5 cellular contexts compared by ENCODE assay signal in genomic region chr2:56104951-56105350, GRCh38.
"Had no signal": no experiment of that assay in that cellular context is flagged by ENCODE, and none has a peak within 500 bp of the region (broad histone marks: within the 10 kb centered on the region; RNA-seq: fewer than 3 reads in every experiment).

No MANE protein-coding gene starts in this region.

- H3K9me3 Mint-ChIP-seq: GM23338, H9, HFFc6 had no signal

- H3K27ac Mint-ChIP-seq: GM23338, HFFc6 had no signal

- H3K4me3 Mint-ChIP-seq: GM23338, H9, HFFc6 had no signal

- DNase-seq: H9, HCEC 1CT, HFFc6, IMR-90 had no signal

- H3K4me3 ChIP-seq: GM23338 had no signal
